In the genomic region with DNA sequence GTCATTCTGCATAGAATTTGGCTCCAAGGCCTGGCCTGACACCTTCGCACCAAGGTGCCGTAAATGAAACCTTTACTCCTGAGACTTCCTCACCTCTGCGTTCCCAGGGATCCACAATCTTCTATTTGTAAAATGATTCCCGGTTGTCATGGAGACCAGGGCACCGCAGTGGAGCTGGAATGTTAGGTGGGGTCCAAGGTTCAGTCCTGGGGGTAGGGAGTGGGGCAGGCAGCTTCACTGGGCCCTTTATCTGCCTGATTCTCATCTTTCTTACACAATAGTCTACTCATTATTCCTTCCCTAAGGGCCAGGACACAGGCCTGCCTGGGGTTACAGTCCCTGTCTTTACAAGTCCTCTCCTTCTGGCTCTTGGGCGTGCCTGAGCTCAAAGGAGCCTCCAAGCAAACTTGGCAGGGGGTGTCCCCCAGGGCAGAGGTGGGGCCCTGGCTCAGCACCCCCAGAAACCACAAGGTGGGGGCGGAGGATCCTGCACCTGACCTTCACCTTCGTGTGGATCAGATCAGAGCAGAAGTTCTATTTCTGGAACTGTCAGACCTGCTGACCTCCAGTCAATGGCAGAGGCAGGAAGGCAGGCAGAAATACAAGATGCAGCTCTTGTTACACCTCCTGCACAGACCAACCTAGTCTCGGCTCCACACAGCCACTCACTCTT, we compare ENCODE assay signal across 22 cellular contexts. TPM values are rescaled to one million over a fixed set of nuclear protein-coding genes. Genes with fewer than 3 reads are reported as not detected.
DNase-seq lines count a peak whose midpoint lies in the region; ATAC-seq, FAIRE-seq and TF ChIP-seq lines count a peak whose summit lies in the region.
"Had no signal": no experiment of that assay in that cellular context is flagged by ENCODE, and none has a peak within 500 bp of the region (broad histone marks: within the 10 kb centered on the region; RNA-seq: fewer than 3 reads in every experiment).

No MANE protein-coding gene starts in this region.

- no peak for FAIRE-seq in H54 (lab: Jason Lieb, UNC)
- FAIRE-seq: islet of Langerhans had no signal

- no peaks in the 10 kb centered on the region for H3K9me3 ChIP-seq in transverse colon
- H3K9me3 ChIP-seq: adrenal gland, thoracic aorta had no signal

- intact Hi-C loops in transverse colon (cut with DNase I; ENCODE audit: low total_unique reads): no loop called here

- H3K27ac ChIP-seq in transverse colon: peak overlapping the region; percentile 37 to 68 (median 46)
- H3K27ac ChIP-seq: 22Rv1, adrenal gland, HL-60, thoracic aorta had no signal

- TF ChIP-seq CTCF in transverse colon (IDR thresholded peaks at IDR 0.05): no peak

- H3K36me3 ChIP-seq in transverse colon: no peaks in the 10 kb centered on the region
- H3K36me3 ChIP-seq: adrenal gland, thoracic aorta had no signal

- TF ChIP-seq POLR2A in transverse colon (IDR thresholded peaks at IDR 0.05): no peak
- no peak for TF ChIP-seq POLR2A in H54 (IDR thresholded peaks at IDR 0.05; ENCODE audit: low read depth, low read length)

- peaks cover 0 to 32% (median 17%) of the 10 kb centered on the region in 4 donors for H3K4me1 ChIP-seq in transverse colon
- H3K4me1 ChIP-seq: adrenal gland had no signal

- POLR2A ChIA-PET in HEK293T (lab: Yijun Ruan, JAX): no interaction called here

- ATAC-seq in left lobe of liver: peak; percentile 87
- ATAC-seq: activated CD4-positive, CD25-positive, alpha-beta regulatory T cell treated with anti-CD3 and anti-CD28 coated beads, Interleukin-2, amount 50 U/mL, for 24 hours; naive thymus-derived CD4-positive, alpha-beta T cell; SK-N-SH treated with all-trans-retinoic acid at 6 μM for 48 hours had no signal

- no peak for TF ChIP-seq EP300 in transverse colon (IDR thresholded peaks at IDR 0.05; ENCODE audit: low read depth)

- CTCF ChIA-PET in HEK293T (lab: Yijun Ruan, JAX): interaction anchor here (0.7 kb wide), 1 partner anchor 42 kb away, joined by 3 read pairs; no protein-coding TSS in a partner anchor

- DNase-seq in DMS53 (lab: John Stamatoyannopoulos, UW): peak; percentile 28
- no peak for DNase-seq in DMS53 treated with DMSO at 0.1 percent for 48 hours (lab: John Stamatoyannopoulos, UW; ENCODE audit: unreplicated experiment)
- DNase-seq in astrocyte of the hippocampus (ENCODE audit: low read depth, low spot score): peak; percentile 42
- peak; percentile 69 for DNase-seq in left lobe of liver (ENCODE audit: low spot score)
- DNase-seq in transverse colon: peak; percentile 73
- no peak for DNase-seq in H54 (ENCODE audit: insufficient read length, low spot score)
- DNase-seq in hepatic stellate cell (ENCODE audit: low spot score): no peak
- no peak for DNase-seq in HEK293T (ENCODE audit: extremely low spot score)
- DNase-seq: activated T-cell treated with anti-CD3 and anti-CD28 coated beads, Interleukin-2, amount 50 U/mL, for 1 hour; adrenal gland; dermis blood vessel endothelial cell; foreskin fibroblast; naive thymus-derived CD4-positive, alpha-beta T cell; NCI-H1092 treated with DMSO at 0.1 percent for 48 hours; NCI-H748 treated with DMSO at 0.1 percent for 48 hours; stimulated activated CD4-positive, alpha-beta T cell treated with anti-CD3 and anti-CD28 coated beads, Interleukin-12 subunit alpha, Interleukin-12 subunit beta, amount 100 ng/mL, for 4 hours had no signal

- peaks cover 8% of the 10 kb centered on the region for H3K27me3 ChIP-seq in transverse colon
- H3K27me3 ChIP-seq: adrenal gland had no signal

- WGBS in transverse colon (ENCODE audit: low coverage in 1 of 2), 2 donors: 46 to 60% methylated on average over 1 to 9 of the region's 9 CpGs

- H3K4me3 ChIP-seq in transverse colon: no peak overlapping the region
- H3K4me3 ChIP-seq: adrenal gland, thoracic aorta had no signal

- in situ Hi-C loops in transverse colon (cut with MboI; ENCODE audit: low pct_ligation_motif_present in 1 of 4, low pct_unique_long_range_greater_than_20kb in 1 of 4, low sequenced_read_pairs in 3 of 4): no loop called here

TF ChIP-seq in HEK293T, 16 proteins besides CTCF, POLR2A, EP300 and RAD21:
- no peak for TF ChIP-seq SUZ12 (IDR thresholded peaks at IDR 0.05)
- no peak for TF ChIP-seq NFRKB (IDR thresholded peaks at IDR 0.05)
- TF ChIP-seq LEF1 (IDR thresholded peaks at IDR 0.05; ENCODE audit: borderline replicate concordance): no peak
- no peak for TF ChIP-seq FOXM1 (IDR thresholded peaks at IDR 0.05; ENCODE audit: borderline replicate concordance)
- TF ChIP-seq ARNT (IDR thresholded peaks at IDR 0.05): no peak
- no peak for TF ChIP-seq ZNF384 (IDR thresholded peaks at IDR 0.05)
- TF ChIP-seq FOXK2 (IDR thresholded peaks at IDR 0.05): no peak
- no peak for TF ChIP-seq ELF4 (IDR thresholded peaks at IDR 0.05)
- no peak for TF ChIP-seq BHLHE40 (IDR thresholded peaks at IDR 0.05; ENCODE audit: borderline replicate concordance)
- TF ChIP-seq L3MBTL2 (conservative IDR thresholded peaks at IDR 0.05): no peak
- no peak for TF ChIP-seq TARDBP (IDR thresholded peaks at IDR 0.05)
- TF ChIP-seq, protein P1, sequence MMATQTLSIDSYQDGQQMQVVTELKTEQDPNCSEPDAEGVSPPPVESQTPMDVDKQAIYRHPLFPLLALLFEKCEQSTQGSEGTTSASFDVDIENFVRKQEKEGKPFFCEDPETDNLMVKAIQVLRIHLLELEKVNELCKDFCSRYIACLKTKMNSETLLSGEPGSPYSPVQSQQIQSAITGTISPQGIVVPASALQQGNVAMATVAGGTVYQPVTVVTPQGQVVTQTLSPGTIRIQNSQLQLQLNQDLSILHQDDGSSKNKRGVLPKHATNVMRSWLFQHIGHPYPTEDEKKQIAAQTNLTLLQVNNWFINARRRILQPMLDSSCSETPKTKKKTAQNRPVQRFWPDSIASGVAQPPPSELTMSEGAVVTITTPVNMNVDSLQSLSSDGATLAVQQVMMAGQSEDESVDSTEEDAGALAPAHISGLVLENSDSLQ (IDR thresholded peaks at IDR 0.05): no peak
- no peak for TF ChIP-seq CTBP1 (IDR thresholded peaks at IDR 0.05; ENCODE audit: borderline replicate concordance)
- no peak for TF ChIP-seq HDGF (IDR thresholded peaks at IDR 0.05; ENCODE audit: borderline replicate concordance)
TF ChIP-seq in HEK293T: peak in this region for 0.

RNA-seq across cellular contexts. Expression of gene RIPK4, which starts 51.1 kb away (rescaled TPM):
- total RNA-seq in left lobe of liver (8.2 TPM), transverse colon (10 to 100 TPM in 2 of 4 donors, 1 to 10 TPM in 2; 4.4 to 20.5 (median 10.6) TPM)

Comparison
In these comparisons a context has a peak if more than half of its experiments do, and no peak if none do; other contexts are left out.
1. DNase-seq: peak in DMS53 (single experiment), astrocyte of the hippocampus (single experiment), left lobe of liver (single experiment) and transverse colon (single experiment); none in DMS53 treated with DMSO at 0.1 percent for 48 hours (single experiment), H54 (single experiment), hepatic stellate cell (single experiment) and HEK293T (single experiment).